Comparison of ENCODE assay signal across 1 cellular context in genomic region chr11:60263434-60263833, GRCh38.
TF ChIP-seq lines count a peak whose summit lies in the region.

No MANE protein-coding gene starts in this region.

TF ChIP-seq in HepG2, 621 proteins besides CTCF, POLR2A, EP300 and RAD21:
- TF ChIP-seq SSRP1 (CRISPR knock-in tag; IDR thresholded peaks at IDR 0.05) (no peak), NCOA5 (CRISPR knock-in tag; IDR thresholded peaks at IDR 0.05) (no peak), MED1 (CRISPR knock-in tag; IDR thresholded peaks at IDR 0.05) (no peak), CEBPZ (IDR thresholded peaks at IDR 0.05; ENCODE audit: low read length) (no peak), ZNF788 (CRISPR knock-in tag; IDR thresholded peaks at IDR 0.05; ENCODE audit: borderline replicate concordance) (no peak), SNRNP70 (IDR thresholded peaks at IDR 0.05; ENCODE audit: low read depth, low read length) (no peak), MEIS2 (CRISPR knock-in tag; IDR thresholded peaks at IDR 0.05) (no peak), ZNF280B (CRISPR knock-in tag; IDR thresholded peaks at IDR 0.05; ENCODE audit: borderline replicate concordance) (no peak), GATAD2A (CRISPR knock-in tag; IDR thresholded peaks at IDR 0.05) (no peak), REPIN1 (CRISPR knock-in tag; IDR thresholded peaks at IDR 0.05; ENCODE audit: borderline replicate concordance, low read depth) (no peak), ZNF776 (CRISPR knock-in tag; IDR thresholded peaks at IDR 0.05) (no peak), TERF1 (CRISPR knock-in tag; IDR thresholded peaks at IDR 0.05) (no peak), ARID3A (IDR thresholded peaks at IDR 0.05; ENCODE audit: low read depth, low read length) (no peak), ZBTB44 (CRISPR knock-in tag; IDR thresholded peaks at IDR 0.05) (no peak), SIX4 (CRISPR knock-in tag; IDR thresholded peaks at IDR 0.05) (no peak), HOXD1 (CRISPR knock-in tag; IDR thresholded peaks at IDR 0.05) (no peak), ZNF577 (CRISPR knock-in tag; IDR thresholded peaks at IDR 0.05; ENCODE audit: borderline replicate concordance, low read depth) (no peak), BCL6 (CRISPR knock-in tag; IDR thresholded peaks at IDR 0.05) (no peak)
